Comparison of ENCODE assay signal across 8 cellular contexts in genomic region chr11:6472934-6473333, GRCh38. TPM values are rescaled to one million over a fixed set of nuclear protein-coding genes. Genes with fewer than 3 reads are reported as not detected.
DNase-seq lines count a peak whose midpoint lies in the region; ATAC-seq and TF ChIP-seq lines count a peak whose summit lies in the region.

No MANE protein-coding gene starts in this region.

- H3K4me3 Mint-ChIP-seq in T-cell, result peak overlapping the region; percentile 65 to 85 (median 65)

- H3K36me3 Mint-ChIP-seq in T-cell, result peaks cover 6% of the 10 kb centered on the region

- H3K4me3 ChIP-seq in GM23248 (peak overlapping the region; percentile 84), gastroesophageal sphincter (peak overlapping the region; percentile 69 to 82), skeletal muscle tissue (ENCODE audit: low read length in 3 of 3) (peak overlapping the region; percentile 70 to 93 (median 81))

- no peak for DNase-seq in GM23248
- no peak for DNase-seq in T-cell
- no peak for DNase-seq in stimulated activated CD4-positive, alpha-beta T cell treated with anti-CD3 and anti-CD28 coated beads, Interleukin-4, amount 100 ng/mL, for 1 hour
- no peak for DNase-seq in globus pallidus (ENCODE audit: low spot score)
- DNase-seq in stimulated activated CD4-positive, alpha-beta T cell treated with anti-CD3 and anti-CD28 coated beads, Interleukin-1b, Interleukin-23, amount 100 ng/mL, for 48 hours, result no peak
- DNase-seq in NCI-H2227 (lab: John Stamatoyannopoulos, UW; ENCODE audit: unreplicated experiment), result no peak

- ATAC-seq in T-cell (replicated peaks in 1 of 4) (no peak), gastroesophageal sphincter (no peak)

- H3K9me3 ChIP-seq in GM23248 (ENCODE audit: low read depth) (no peaks in the 10 kb centered on the region), gastroesophageal sphincter (no peaks in the 10 kb centered on the region), skeletal muscle tissue (ENCODE audit: control insufficient read depth in 3 of 3, low read length in 3 of 3) (no peaks in the 10 kb centered on the region)

- H3K9me3 Mint-ChIP-seq in T-cell, result no peaks in the 10 kb centered on the region

- H3K27ac ChIP-seq in GM23248, result no peak overlapping the region
- H3K27ac ChIP-seq in gastroesophageal sphincter, result peak overlapping the region in 3 of 4 donors; percentile 93 to 98 (median 97)
- no peak overlapping the region for H3K27ac ChIP-seq in skeletal muscle tissue (ENCODE audit: low read depth, low read length)

- H3F3A ChIP-seq in GM23248 (ENCODE audit: insufficient read depth), result peaks cover 19% of the 10 kb centered on the region

- CTCF ChIA-PET in T-cell (lab: Charles Lee), result interaction anchor here (0.6 to 2.6 kb wide), 2 partner anchors 94 to 146 kb away, joined by 4 to 9 read pairs; no protein-coding TSS in a partner anchor

- H3K27me3 Mint-ChIP-seq in T-cell, result no peaks in the 10 kb centered on the region

- H3K9me2 ChIP-seq in GM23248 (ENCODE audit: insufficient read depth), result no peaks in the 10 kb centered on the region

- no peaks in the 10 kb centered on the region for H3K36me3 ChIP-seq in GM23248 (ENCODE audit: low read depth)
- H3K36me3 ChIP-seq in gastroesophageal sphincter, result peaks cover 0 to 19% of the 10 kb centered on the region in 2 donors
- peaks cover 12 to 16% (median 14%) of the 10 kb centered on the region in 3 donors for H3K36me3 ChIP-seq in skeletal muscle tissue (ENCODE audit: control insufficient read depth in 3 of 3, insufficient read depth in 3 of 3, low read length in 3 of 3)

- no peak overlapping the region for H2AFZ ChIP-seq in GM23248

- WGBS in GM23248 (ENCODE audit: low coverage in 1 of 2, low lambda C conversion rate in 2 of 2, missing lambda C conversion rate in 2 of 2), 2 experiments, result 0 to 9% methylated on average over 1 of the region's 1 CpG
- no CpG with 5 or more reads among the region's 1 CpG for WGBS in gastroesophageal sphincter (ENCODE audit: low coverage in 1 of 2), 2 donors

- TF ChIP-seq POLR2A in gastroesophageal sphincter (IDR thresholded peaks at IDR 0.05), result no peak

- in situ Hi-C loops in GM23248 (cut with MboI), result no loop called here

- no peaks in the 10 kb centered on the region for H4K20me1 ChIP-seq in GM23248 (ENCODE audit: insufficient read depth)

- H3K4me1 Mint-ChIP-seq in T-cell, result peaks cover 20 to 22% (median 22%) of the 10 kb centered on the region in 3 donors

- peaks cover 18% of the 10 kb centered on the region for H3K4me1 ChIP-seq in GM23248 (ENCODE audit: insufficient read depth)
- peaks cover 0 to 66% (median 18%) of the 10 kb centered on the region in 3 donors for H3K4me1 ChIP-seq in gastroesophageal sphincter
- peaks cover 18 to 33% (median 24%) of the 10 kb centered on the region in 3 donors for H3K4me1 ChIP-seq in skeletal muscle tissue (ENCODE audit: control insufficient read depth in 3 of 3, insufficient read depth in 3 of 3, low read length in 3 of 3)

- H3K27ac Mint-ChIP-seq in T-cell, result peak overlapping the region; percentile 3 to 73

- H3K9ac ChIP-seq in GM23248, result peak overlapping the region; percentile 11; the same call in 1 of the 2 replicates
- peak overlapping the region; percentile 44 to 94 (median 79) for H3K9ac ChIP-seq in skeletal muscle tissue (ENCODE audit: low read depth in 1 of 3, low read length in 3 of 3)

- H3K4me2 ChIP-seq in GM23248 (ENCODE audit: unreplicated experiment), result peak overlapping the region; percentile 54

- no peak for TF ChIP-seq CTCF in gastroesophageal sphincter (IDR thresholded peaks at IDR 0.05)

- H3K27me3 ChIP-seq in GM23248 (replicated peaks; ENCODE audit: insufficient read depth) (no peaks in the 10 kb centered on the region), gastroesophageal sphincter (no peaks in the 10 kb centered on the region), skeletal muscle tissue (ENCODE audit: control insufficient read depth in 3 of 3, insufficient read depth in 3 of 3, low read length in 3 of 3) (no peaks in the 10 kb centered on the region)

- POLR2A ChIA-PET in T-cell (lab: Charles Lee), result interaction anchor here in 1 of 2 donors (0.6 kb wide), 2 partner anchors 47 to 120 kb away, joined by 3 read pairs; no protein-coding TSS in a partner anchor

- no peak for TF ChIP-seq EP300 in gastroesophageal sphincter (IDR thresholded peaks at IDR 0.05)

- peaks cover 46% of the 10 kb centered on the region for H3K79me2 ChIP-seq in GM23248 (ENCODE audit: insufficient read depth)

RNA-seq across cellular contexts. Expression of gene TRIM3, which starts 0.8 kb away (rescaled TPM):
- total RNA-seq in GM23248 (2014; rRNA removed; shearing (Covaris generic)), result 20.5 and 29.9 TPM in 2 replicates
- 15.2 and 17.1 TPM in 2 replicates for polyA plus RNA-seq in GM23248 (2016; fragmentation: Nextera tagmentation; extraction: Ambion mirVana)
- total RNA-seq in T-cell (10 to 100 TPM; 16.9 to 29.8 (median 24.1) TPM), gastroesophageal sphincter (10 to 100 TPM; 19.9 to 31.7 (median 23.7) TPM), skeletal muscle tissue (8.4 TPM)

RNA-seq across cellular contexts. Expression of gene ARFIP2, which starts 8.2 kb away (rescaled TPM):
- total RNA-seq in GM23248 (2014; rRNA removed; shearing (Covaris generic)), result 69.5 and 75.0 TPM in 2 replicates
- polyA plus RNA-seq in GM23248 (2016; fragmentation: Nextera tagmentation; extraction: Ambion mirVana), result 56.6 and 57.9 TPM in 2 replicates
- total RNA-seq in T-cell, result 10 to 100 TPM; 47.3 to 61.9 (median 50.0) TPM
- total RNA-seq in gastroesophageal sphincter, result 10 to 100 TPM; 35.7 to 55.1 (median 51.2) TPM
- total RNA-seq in skeletal muscle tissue, result 14.1 TPM

RNA-seq across cellular contexts. Expression of gene TIMM10B, which starts 8.4 kb away (rescaled TPM):
- 31.7 and 43.8 TPM in 2 replicates for total RNA-seq in GM23248 (2014; rRNA removed; shearing (Covaris generic))
- polyA plus RNA-seq in GM23248 (2016; fragmentation: Nextera tagmentation; extraction: Ambion mirVana), result 35.0 and 35.4 TPM in 2 replicates
- 10 to 100 TPM; 49.3 to 64.0 (median 57.6) TPM for total RNA-seq in T-cell
- total RNA-seq in gastroesophageal sphincter, result 10 to 100 TPM; 37.3 to 69.0 (median 47.0) TPM
- total RNA-seq in skeletal muscle tissue, result 19.8 TPM

RNA-seq across cellular contexts. Expression of gene DNHD1, which starts 24.1 kb away (rescaled TPM):
- total RNA-seq in GM23248 (2014; rRNA removed; shearing (Covaris generic)), result 2.2 and 4.6 TPM in 2 replicates
- polyA plus RNA-seq in GM23248 (2016; fragmentation: Nextera tagmentation; extraction: Ambion mirVana), result 1.1 and 1.2 TPM in 2 replicates
- total RNA-seq in T-cell (10 to 100 TPM; 44.1 to 52.0 (median 47.8) TPM), gastroesophageal sphincter (10 to 100 TPM in 2 of 4 donors, 1 to 10 TPM in 2; 2.9 to 20.9 (median 9.8) TPM), skeletal muscle tissue (4.7 TPM)

RNA-seq across cellular contexts. Expression of gene HPX, which starts 32.1 kb away (rescaled TPM):
- total RNA-seq in GM23248 (2014; rRNA removed; shearing (Covaris generic)), result 0.22 and 1.1 TPM in 2 replicates
- polyA plus RNA-seq in GM23248 (2016; fragmentation: Nextera tagmentation; extraction: Ambion mirVana), result 0.43 and 0.46 TPM in 2 replicates
- total RNA-seq in T-cell, result 1 to 10 TPM; 1.2 to 5.5 (median 2.5) TPM
- total RNA-seq in gastroesophageal sphincter, result 1 to 10 TPM in 1 of 4 donors, under 1 TPM in 1, not detected in 2; 0.31 to 3.6 TPM
- 3.1 TPM for total RNA-seq in skeletal muscle tissue

Comparison
In these comparisons a context has a peak if more than half of its experiments do, and no peak if none do; other contexts are left out.
1. H3K27ac ChIP-seq: peak in gastroesophageal sphincter (3 of 4); none in GM23248 (single experiment) and skeletal muscle tissue (single experiment).
2. Peak in every context shown above with its lines, with median percentiles within 50 percentile points of each other: H3K4me3 ChIP-seq.